8 cellular contexts compared by ENCODE assay signal in the genomic region with DNA sequence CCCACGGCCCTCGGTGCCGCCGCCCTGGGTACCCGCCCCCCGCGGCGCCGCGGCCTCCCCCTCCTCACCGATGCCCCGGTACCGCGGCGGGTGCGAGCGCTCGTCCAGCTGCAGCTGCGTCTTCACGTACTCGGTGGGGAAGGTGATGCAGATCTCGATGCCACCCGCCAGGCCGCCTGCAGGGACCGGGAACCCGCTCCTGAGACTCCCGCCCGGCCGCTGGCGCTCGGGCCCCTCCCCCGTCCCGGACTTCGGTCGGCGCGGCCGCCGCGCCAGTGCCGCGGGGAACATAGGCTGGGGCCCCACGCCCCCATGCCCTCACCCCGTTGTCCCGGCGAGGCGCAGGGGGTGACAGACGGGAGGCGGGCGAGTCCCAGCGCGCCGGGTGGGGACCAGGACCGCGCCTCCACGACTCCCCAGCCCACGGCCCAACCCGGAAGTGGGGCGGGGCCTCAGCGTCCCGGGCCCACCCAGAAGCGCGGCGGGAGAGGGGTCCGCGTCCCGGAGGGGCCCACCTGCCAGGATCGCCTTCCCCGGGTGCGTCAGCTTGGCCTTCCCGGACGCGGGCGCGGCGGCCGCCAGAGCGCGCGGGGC. TPM values are rescaled to one million over a fixed set of nuclear protein-coding genes. Genes with fewer than 3 reads are reported as not detected.
A peak's percentile ranks its signal among the peaks of the same experiment; 100 is the strongest.
DNase-seq lines count a peak whose midpoint lies in the region; ATAC-seq and TF ChIP-seq lines count a peak whose summit lies in the region.

No MANE protein-coding gene starts in this region.

- DNase-seq in G401 (ENCODE audit: low spot score) (peak; percentile 22), HuH-7.5 (ENCODE audit: low spot score) (peak; percentile 48), epithelial cell of prostate (ENCODE audit: low read depth, low spot score) (no peak), type B pancreatic cell (ENCODE audit: extremely low spot score, unreplicated experiment) (no peak), NOMO-1 (lab: John Stamatoyannopoulos, UW; ENCODE audit: unreplicated experiment in 2 of 2) (no peak)
- DNase-seq in activated CD4-positive, alpha-beta T cell treated with anti-CD3 and anti-CD28 coated beads, Interleukin-2, amount 50 U/mL, for 24 hours (ENCODE audit: low read depth in 1 of 2, low spot score in 1 of 2), result peak; percentile 29 to 36

- no peaks in the 10 kb centered on the region for H3K36me3 Mint-ChIP-seq in type B pancreatic cell

- TF ChIP-seq CTCF in type B pancreatic cell (conservative IDR thresholded peaks at IDR 0.05), result no peak

- H3K36me3 ChIP-seq in muscle layer of duodenum (ENCODE audit: control insufficient read depth in 1 of 2, insufficient read depth in 2 of 2, low read length in 2 of 2), result no peaks in the 10 kb centered on the region

- peak overlapping the region; percentile 30 to 80 for H3K4me3 ChIP-seq in muscle layer of duodenum (ENCODE audit: low read depth in 1 of 2, low read length in 2 of 2)

- H3K27me3 Mint-ChIP-seq in type B pancreatic cell, result no peaks in the 10 kb centered on the region

- H3K27ac ChIP-seq in epithelial cell of prostate, result peak overlapping the region; percentile 79
- H3K27ac ChIP-seq in muscle layer of duodenum (ENCODE audit: low read length), result no peak overlapping the region

- H3K9me3 Mint-ChIP-seq in type B pancreatic cell, result no peaks in the 10 kb centered on the region

- peaks cover 12% of the 10 kb centered on the region for H3K4me1 Mint-ChIP-seq in type B pancreatic cell (ENCODE audit: unreplicated experiment)

- no peaks in the 10 kb centered on the region for H3K9me3 ChIP-seq in muscle layer of duodenum (ENCODE audit: control insufficient read depth in 1 of 2, low read length in 2 of 2)

- H3K4me1 ChIP-seq in muscle layer of duodenum (ENCODE audit: control insufficient read depth in 1 of 2, insufficient read depth in 2 of 2, low read length in 2 of 2), result peaks cover 3 to 46% of the 10 kb centered on the region in 2 donors

- peak; percentile 24 for ATAC-seq in GM21526 (IDR thresholded peaks at IDR 0.05; ENCODE audit: low FRiP score, unreplicated experiment)

- in situ Hi-C loops in G401 (cut with HindIII; ENCODE audit: low sequenced_read_pairs), result no loop called here

- H3K27me3 ChIP-seq in muscle layer of duodenum (ENCODE audit: low read depth, low read length), result no peaks in the 10 kb centered on the region

- peak overlapping the region; percentile 84 for H3K4me3 Mint-ChIP-seq in type B pancreatic cell

- H3K27ac Mint-ChIP-seq in type B pancreatic cell, result no peak overlapping the region

RNA-seq across cellular contexts. Expression of gene SLC25A1, which starts 0.4 kb away (rescaled TPM):
- 154 and 198 TPM in 2 replicates for total RNA-seq in G401 (2014; rRNA removed; shearing (Covaris generic))
- 83.2 and 94.4 TPM in 2 replicates for total RNA-seq in type B pancreatic cell (ENCODE audit: low replicate concordance)

RNA-seq across cellular contexts. Expression of gene GSC2, which starts 28.1 kb away (rescaled TPM):
- total RNA-seq in G401 (2014; rRNA removed; shearing (Covaris generic)), result 0.44 TPM in 1 of 2 replicates, not detected in the other
- total RNA-seq in type B pancreatic cell (ENCODE audit: low replicate concordance), result not detected in 2 replicates

RNA-seq across cellular contexts. Expression of gene ESS2, which starts 33.7 kb away (rescaled TPM):
- 28.7 and 39.0 TPM in 2 replicates for total RNA-seq in G401 (2014; rRNA removed; shearing (Covaris generic))
- total RNA-seq in type B pancreatic cell (ENCODE audit: low replicate concordance), result 15.7 and 19.5 TPM in 2 replicates

RNA-seq across cellular contexts. Expression of gene TSSK2, which starts 47.1 kb away (rescaled TPM):
- total RNA-seq in G401 (2014; rRNA removed; shearing (Covaris generic)), result not detected in 2 replicates
- total RNA-seq in type B pancreatic cell (ENCODE audit: low replicate concordance), result not detected in 2 replicates

RNA-seq across cellular contexts. Expression of gene DGCR2, which starts 56.0 kb away (rescaled TPM):
- total RNA-seq in G401 (2014; rRNA removed; shearing (Covaris generic)), result 56.6 and 59.9 TPM in 2 replicates
- total RNA-seq in type B pancreatic cell (ENCODE audit: low replicate concordance), result 75.2 and 83.1 TPM in 2 replicates

Comparison
In these comparisons a context has a peak if more than half of its experiments do, and no peak if none do; other contexts are left out.
1. DNase-seq: peak in G401 (single experiment), HuH-7.5 (single experiment) and activated CD4-positive, alpha-beta T cell treated with anti-CD3 and anti-CD28 coated beads, Interleukin-2, amount 50 U/mL, for 24 hours (2 of 2); none in epithelial cell of prostate (single experiment), type B pancreatic cell (single experiment) and NOMO-1 (0 of 2).